13 cellular contexts compared by ENCODE assay signal in genomic region chr13:111179908-111180756, GRCh38.
DNase-seq lines count a peak whose midpoint lies in the region; ATAC-seq and TF ChIP-seq lines count a peak whose summit lies in the region.
"Had no signal": no experiment of that assay in that cellular context is flagged by ENCODE, and none has a peak within 500 bp of the region (broad histone marks: within the 10 kb centered on the region; RNA-seq: fewer than 3 reads in every experiment).

No MANE protein-coding gene starts in this region.

- H3K4me2 ChIP-seq in BLaER1 treated with 17β-estradiol and CSF1 and Interleukin-3, amounts not matched to agents 10 nM and 100 nM, result peak overlapping the region; percentile 65 to 99 (median 90)

- H3K4me1 Mint-ChIP-seq in activated CD8-positive, alpha-beta T cell treated with anti-CD3 and anti-CD28 coated beads, Interleukin-2, amount 10 ng/mL, durations not matched to agents 7 days and 5 days (ENCODE audit: low read depth), result peaks cover 91% of the 10 kb centered on the region

- intact Hi-C loops in breast epithelium (cut with DNase I; ENCODE audit: low total_unique reads), result no loop called here

- POLR2A ChIA-PET in HEK293T (lab: Yijun Ruan, JAX), result no interaction called here
- POLR2A ChIA-PET in activated CD8-positive, alpha-beta T cell treated with anti-CD3 and anti-CD28 coated beads, Interleukin-2, amount 10 ng/mL, durations not matched to agents 7 days and 5 days (lab: Charles Lee), result interaction anchor here (1.1 kb wide), 1 partner anchor 9 kb away, joined by 4 read pairs; no protein-coding TSS in a partner anchor

- CTCF ChIA-PET in HEK293T (lab: Yijun Ruan, JAX), result interaction anchor here (0.5 to 0.6 kb wide), 2 partner anchors 44 to 106 kb away, joined by 3 to 4 read pairs; no protein-coding TSS in a partner anchor
- CTCF ChIA-PET in activated CD8-positive, alpha-beta T cell treated with anti-CD3 and anti-CD28 coated beads, Interleukin-2, amount 10 ng/mL, durations not matched to agents 7 days and 5 days (lab: Charles Lee), result interaction anchor here (0.6 to 1.7 kb wide), 6 partner anchors 9 to 266 kb away, joined by 3 to 6 read pairs (median 3); no protein-coding TSS in a partner anchor

- H3K27ac ChIP-seq in BLaER1 treated with 17β-estradiol and CSF1 and Interleukin-3, amounts not matched to agents 10 nM and 100 nM, result peak overlapping the region in 10 of 11 experiments; percentile 12 to 88 (median 54); a peak in 18 of 22 replicates
- H3K27ac ChIP-seq in muscle layer of duodenum (ENCODE audit: low read length) (peak overlapping the region; percentile 22), breast epithelium (peak overlapping the region in 1 of 2 donors; percentile 24)
- H3K27ac ChIP-seq: thyroid gland had no signal

- H3K27me3 ChIP-seq in BLaER1 treated with 17β-estradiol and CSF1 and Interleukin-3, amounts not matched to agents 10 nM and 100 nM, result no peaks in the 10 kb centered on the region; a peak in 1 of 22 replicates
- H3K27me3 ChIP-seq in muscle layer of duodenum (ENCODE audit: low read depth, low read length) (no peaks in the 10 kb centered on the region), breast epithelium (no peaks in the 10 kb centered on the region)
- H3K27me3 ChIP-seq: thyroid gland had no signal

- peaks cover under 1% of the 10 kb centered on the region for H3K9me3 Mint-ChIP-seq in activated CD8-positive, alpha-beta T cell treated with anti-CD3 and anti-CD28 coated beads, Interleukin-2, amount 10 ng/mL, durations not matched to agents 7 days and 5 days (ENCODE audit: insufficient read depth)

- no peak for ATAC-seq in activated CD8-positive, alpha-beta T cell treated with anti-CD3 and anti-CD28 coated beads, Interleukin-2, amount 10 ng/mL, durations not matched to agents 7 days and 5 days
- ATAC-seq in HG02885 (IDR thresholded peaks at IDR 0.05; ENCODE audit: poor library complexity, unreplicated experiment), result no peak
- ATAC-seq in HG03025 (IDR thresholded peaks at IDR 0.05; ENCODE audit: low FRiP score, unreplicated experiment), result no peak

- peaks cover 5 to 29% (median 13%) of the 10 kb centered on the region in 11 experiments; a peak in 15 of 22 replicates for H3K36me3 ChIP-seq in BLaER1 treated with 17β-estradiol and CSF1 and Interleukin-3, amounts not matched to agents 10 nM and 100 nM
- H3K36me3 ChIP-seq in muscle layer of duodenum (ENCODE audit: control insufficient read depth in 1 of 2, insufficient read depth in 2 of 2, low read length in 2 of 2) (peaks cover 0 to 7% of the 10 kb centered on the region in 2 donors), breast epithelium (no peaks in the 10 kb centered on the region)
- H3K36me3 ChIP-seq: thyroid gland had no signal

- no peaks in the 10 kb centered on the region for H3K27me3 Mint-ChIP-seq in activated CD8-positive, alpha-beta T cell treated with anti-CD3 and anti-CD28 coated beads, Interleukin-2, amount 10 ng/mL, durations not matched to agents 7 days and 5 days (ENCODE audit: low read depth)

- H3K36me3 Mint-ChIP-seq in activated CD8-positive, alpha-beta T cell treated with anti-CD3 and anti-CD28 coated beads, Interleukin-2, amount 10 ng/mL, durations not matched to agents 7 days and 5 days (ENCODE audit: low read depth), result peaks cover 77% of the 10 kb centered on the region

- H3K4me3 ChIP-seq in BLaER1 treated with 17β-estradiol and CSF1 and Interleukin-3, amounts not matched to agents 10 nM and 100 nM, result no peak overlapping the region
- H3K4me3 ChIP-seq in muscle layer of duodenum (ENCODE audit: low read depth in 1 of 2, low read length in 2 of 2) (no peak overlapping the region), breast epithelium (no peak overlapping the region)
- H3K4me3 ChIP-seq: thyroid gland had no signal

- H3K4me3 Mint-ChIP-seq in activated CD8-positive, alpha-beta T cell treated with anti-CD3 and anti-CD28 coated beads, Interleukin-2, amount 10 ng/mL, durations not matched to agents 7 days and 5 days, result peak overlapping the region; percentile 26

- H3K9me3 ChIP-seq in BLaER1 treated with 17β-estradiol and CSF1 and Interleukin-3, amounts not matched to agents 10 nM and 100 nM (replicated peaks in 1 of 11), result peaks cover 0 to 17% (median 10%) of the 10 kb centered on the region in 11 experiments; a peak in 19 of 22 replicates
- H3K9me3 ChIP-seq in muscle layer of duodenum (ENCODE audit: control insufficient read depth in 1 of 2, low read length in 2 of 2) (no peaks in the 10 kb centered on the region), breast epithelium (no peaks in the 10 kb centered on the region)
- H3K9me3 ChIP-seq: thyroid gland had no signal

- TF ChIP-seq CTCF in breast epithelium (IDR thresholded peaks at IDR 0.05), result no peak

- TF ChIP-seq POLR2A in breast epithelium (IDR thresholded peaks at IDR 0.05), result no peak

- peaks cover 82 to 100% (median 100%) of the 10 kb centered on the region in 10 experiments for H3K4me1 ChIP-seq in BLaER1 treated with 17β-estradiol and CSF1 and Interleukin-3, amounts not matched to agents 10 nM and 100 nM
- peaks cover 15 to 29% of the 10 kb centered on the region in 2 donors for H3K4me1 ChIP-seq in muscle layer of duodenum (ENCODE audit: control insufficient read depth in 1 of 2, insufficient read depth in 2 of 2, low read length in 2 of 2)
- peaks cover 0 to 6% of the 10 kb centered on the region in 2 donors for H3K4me1 ChIP-seq in breast epithelium

- peak overlapping the region; percentile 91 for H3K27ac Mint-ChIP-seq in activated CD8-positive, alpha-beta T cell treated with anti-CD3 and anti-CD28 coated beads, Interleukin-2, amount 10 ng/mL, durations not matched to agents 7 days and 5 days

- H4K20me1 ChIP-seq in BLaER1 treated with 17β-estradiol and CSF1 and Interleukin-3, amounts not matched to agents 10 nM and 100 nM, result peaks cover 2 to 91% (median 68%) of the 10 kb centered on the region in 11 experiments; a peak in 21 of 22 replicates

- peak overlapping the region in 2 of 11 experiments; percentile 36 to 38; a peak in 1 of 22 replicates for H3K9ac ChIP-seq in BLaER1 treated with 17β-estradiol and CSF1 and Interleukin-3, amounts not matched to agents 10 nM and 100 nM

- DNase-seq in HEK293T (ENCODE audit: extremely low spot score) (no peak), breast epithelium (ENCODE audit: low spot score in 2 of 2) (no peak), SW480 (ENCODE audit: low spot score) (no peak)
- peak; percentile 44 for DNase-seq in activated CD8-positive, alpha-beta T cell treated with anti-CD3 and anti-CD28 coated beads, Interleukin-2, amount 10 ng/mL, durations not matched to agents 7 days and 5 days
- DNase-seq: activated CD4-positive, alpha-beta T cell treated with anti-CD3 and anti-CD28 coated beads, Interleukin-2, amount 50 U/mL, for 4 hours; HCEC 1CT; MV-4-11; NCI-H748 treated with DMSO at 0.1 percent for 48 hours; thyroid gland had no signal

TF ChIP-seq in HEK293T, 16 proteins besides CTCF, POLR2A, EP300 and RAD21:
- TF ChIP-seq ARNT (IDR thresholded peaks at IDR 0.05), result no peak
- TF ChIP-seq, protein P1, sequence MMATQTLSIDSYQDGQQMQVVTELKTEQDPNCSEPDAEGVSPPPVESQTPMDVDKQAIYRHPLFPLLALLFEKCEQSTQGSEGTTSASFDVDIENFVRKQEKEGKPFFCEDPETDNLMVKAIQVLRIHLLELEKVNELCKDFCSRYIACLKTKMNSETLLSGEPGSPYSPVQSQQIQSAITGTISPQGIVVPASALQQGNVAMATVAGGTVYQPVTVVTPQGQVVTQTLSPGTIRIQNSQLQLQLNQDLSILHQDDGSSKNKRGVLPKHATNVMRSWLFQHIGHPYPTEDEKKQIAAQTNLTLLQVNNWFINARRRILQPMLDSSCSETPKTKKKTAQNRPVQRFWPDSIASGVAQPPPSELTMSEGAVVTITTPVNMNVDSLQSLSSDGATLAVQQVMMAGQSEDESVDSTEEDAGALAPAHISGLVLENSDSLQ (IDR thresholded peaks at IDR 0.05), result peak; percentile 20; the same call in 1 of the 2 replicates
